Comparison of ENCODE assay signal across 9 cellular contexts in genomic region chr5:178145965-178146820, GRCh38. TPM values are rescaled to one million over a fixed set of nuclear protein-coding genes. Genes with fewer than 3 reads are reported as not detected.
DNase-seq lines count a peak whose midpoint lies in the region; ATAC-seq and TF ChIP-seq lines count a peak whose summit lies in the region.
"Had no signal": no experiment of that assay in that cellular context is flagged by ENCODE, and none has a peak within 500 bp of the region (broad histone marks: within the 10 kb centered on the region; RNA-seq: fewer than 3 reads in every experiment).

No MANE protein-coding gene starts in this region.

- H3K27ac ChIP-seq in H9 (ENCODE audit: insufficient read length, low read depth, low read length): no peak overlapping the region

- H3K4ac ChIP-seq in H9 (ENCODE audit: low read depth, low read length): no peak overlapping the region

- H2AFZ ChIP-seq in H9 (ENCODE audit: low read length): no peak overlapping the region

- H3K36me3 Mint-ChIP-seq in H9 (ENCODE audit: insufficient read depth in 1 of 3, low read depth in 3 of 3) (peaks cover 59 to 95% (median 87%) of the 10 kb centered on the region in 3 experiments; a peak in 6 of 7 replicates), memory B cell (peaks cover 18% of the 10 kb centered on the region)
- peaks cover 43% of the 10 kb centered on the region for H3K36me3 Mint-ChIP-seq in central memory CD8-positive, alpha-beta T cell (ENCODE audit: insufficient read depth)

- H3K27me3 Mint-ChIP-seq in H9 (ENCODE audit: low read depth) (peaks cover 2% of the 10 kb centered on the region; the same call in 1 of the 2 replicates), memory B cell (no peaks in the 10 kb centered on the region)
- no peaks in the 10 kb centered on the region for H3K27me3 Mint-ChIP-seq in central memory CD8-positive, alpha-beta T cell

- H3K23me2 ChIP-seq in H9 (ENCODE audit: insufficient read length, low read depth, low read length, poor library complexity, severe bottlenecking): no peaks in the 10 kb centered on the region

- no peaks in the 10 kb centered on the region for H3K27me3 ChIP-seq in H9 (ENCODE audit: insufficient read depth, low read length)

- no peaks in the 10 kb centered on the region for H3K4me1 ChIP-seq in H9 (ENCODE audit: insufficient read depth, low read length)

- H3K9me3 Mint-ChIP-seq in H9: no peaks in the 10 kb centered on the region
- H3K9me3 Mint-ChIP-seq in central memory CD8-positive, alpha-beta T cell: no peaks in the 10 kb centered on the region
- no peaks in the 10 kb centered on the region for H3K9me3 Mint-ChIP-seq in memory B cell

- H2BK12ac ChIP-seq in H9 (ENCODE audit: insufficient read length, low read depth, low read length): no peak overlapping the region

- H2BK15ac ChIP-seq in H9 (ENCODE audit: low read depth, low read length): no peak overlapping the region

- H3K4me1 Mint-ChIP-seq in H9 (peaks cover 2 to 3% of the 10 kb centered on the region in 2 experiments; a peak in 2 of 4 replicates), memory B cell (peaks cover 9% of the 10 kb centered on the region)
- H3K4me1 Mint-ChIP-seq in central memory CD8-positive, alpha-beta T cell: peaks cover 5% of the 10 kb centered on the region

- H3T11ph ChIP-seq in H9 (ENCODE audit: low read length): no peak overlapping the region

- no peak overlapping the region for H3K14ac ChIP-seq in H9 (ENCODE audit: insufficient read depth, low read length)

- H3K27ac Mint-ChIP-seq in H9 (peak overlapping the region in 2 of 3 experiments; percentile 71 to 73; a peak in 2 of 7 replicates), memory B cell (peak overlapping the region; percentile 41)
- no peak overlapping the region for H3K27ac Mint-ChIP-seq in central memory CD8-positive, alpha-beta T cell (ENCODE audit: low read depth)

- H2BK120ac ChIP-seq in H9 (ENCODE audit: low read depth, low read length, poor library complexity, severe bottlenecking): no peak overlapping the region

- no peak overlapping the region for H2BK20ac ChIP-seq in H9 (ENCODE audit: low read depth, low read length, poor library complexity, severe bottlenecking)

- no peak overlapping the region for H2BK5ac ChIP-seq in H9 (ENCODE audit: insufficient read length, low read length)

- no peak overlapping the region for H4K5ac ChIP-seq in H9 (ENCODE audit: insufficient read length, low read depth, low read length)

- H3K56ac ChIP-seq in H9 (ENCODE audit: insufficient read length, low read depth, low read length): no peak overlapping the region

- H3K9me3 ChIP-seq in H9 (ENCODE audit: control insufficient read depth, low read depth, low read length): no peaks in the 10 kb centered on the region

- no peak overlapping the region for H3K23ac ChIP-seq in H9 (ENCODE audit: insufficient read length, low read depth, low read length)

- H2AK5ac ChIP-seq in H9 (ENCODE audit: insufficient read length, low read length): no peak overlapping the region

- no peak overlapping the region for H4K8ac ChIP-seq in H9 (replicated peaks; ENCODE audit: insufficient read length, low read depth, low read length)

- no peak overlapping the region for H4K91ac ChIP-seq in H9 (ENCODE audit: insufficient read length, low read depth, low read length)

- peak; percentile 93 for TF ChIP-seq CTCF in H9 (conservative IDR thresholded peaks at IDR 0.05)

- no peaks in the 10 kb centered on the region for H3K79me1 ChIP-seq in H9 (ENCODE audit: insufficient read depth, low read depth, low read length, poor library complexity, severe bottlenecking)

- peak; percentile 82 for ATAC-seq in central memory CD8-positive, alpha-beta T cell (replicated peaks; ENCODE audit: extremely low read depth, poor library complexity, severe bottlenecking)
- ATAC-seq in memory B cell (ENCODE audit: low read depth): peak; percentile 99

- no peak overlapping the region for H3K4me2 ChIP-seq in H9 (ENCODE audit: insufficient read depth, insufficient read length, low read length)

- no peaks in the 10 kb centered on the region for H3K79me2 ChIP-seq in H9 (ENCODE audit: insufficient read depth, low read length)

- no peak overlapping the region; a peak in 1 of 5 replicates for H3K4me3 Mint-ChIP-seq in H9
- H3K4me3 Mint-ChIP-seq in central memory CD8-positive, alpha-beta T cell: no peak overlapping the region
- no peak overlapping the region for H3K4me3 Mint-ChIP-seq in memory B cell

- no peak overlapping the region for H3K18ac ChIP-seq in H9 (ENCODE audit: insufficient read length, low read depth, low read length)

- peak; percentile 91 for DNase-seq in DMS53 (lab: John Stamatoyannopoulos, UW)
- DNase-seq in H9: peak; percentile 91
- DNase-seq in NCI-H1694 treated with DMSO at 0.1 percent for 48 hours (lab: John Stamatoyannopoulos, UW): peak; percentile 21
- DNase-seq in activated CD4-positive, CD25-positive, alpha-beta regulatory T cell treated with anti-CD3 and anti-CD28 coated beads, Interleukin-2, amount 50 U/mL, for 16 hours (ENCODE audit: low read depth, low spot score): peak; percentile 47
- DNase-seq in central memory CD8-positive, alpha-beta T cell (ENCODE audit: low spot score in 2 of 2): peak; percentile 61 to 67
- DNase-seq in memory B cell (ENCODE audit: low spot score in 2 of 2): peak; percentile 73 to 78
- DNase-seq in stimulated activated CD8-positive, alpha-beta memory T cell treated with anti-CD3 and anti-CD28 coated beads, Interleukin-4, amount 100 ng/mL, for 48 hours: peak; percentile 81
- no peak for DNase-seq in NCI-H2107 (lab: John Stamatoyannopoulos, UW)

- WGBS in H9 (ENCODE audit: extremely low coverage, insufficient read length, low lambda C conversion rate): no CpG with 5 or more reads among the region's 14 CpGs

- H4K20me1 ChIP-seq in H9 (ENCODE audit: control insufficient read depth, insufficient read depth, insufficient read length): peaks cover 2% of the 10 kb centered on the region

- H3K9ac ChIP-seq in H9 (ENCODE audit: extremely low read depth, insufficient read length, low read length): no peak overlapping the region

RNA-seq across cellular contexts. Expression of gene NHP2, which starts 7.5 kb away (rescaled TPM):
- 232 and 240 TPM in 2 replicates for total RNA-seq in H9 (2021)

RNA-seq across cellular contexts. Expression of gene RMND5B, which starts 15.4 kb away (rescaled TPM):
- 81.3 and 86.4 TPM in 2 replicates for total RNA-seq in H9 (2021)

RNA-seq across cellular contexts. Expression of gene N4BP3, which starts 32.9 kb away (rescaled TPM):
- 32.1 and 32.4 TPM in 2 replicates for total RNA-seq in H9 (2021)

RNA-seq across cellular contexts. Expression of gene GMCL2, which starts 41.0 kb away (rescaled TPM):
- not detected in 2 replicates for total RNA-seq in H9 (2021)
- total RNA-seq: activated CD8-positive, alpha-beta memory T cell treated with anti-CD3 and anti-CD28 coated beads for 36 hours had no signal

RNA-seq across cellular contexts. Expression of gene HNRNPAB, which starts 58.1 kb away (rescaled TPM):
- 547 and 557 TPM in 2 replicates for total RNA-seq in H9 (2021)
